8 cellular contexts compared by ENCODE assay signal in genomic region chr19:17332677-17333581, GRCh38. TPM values are rescaled to one million over a fixed set of nuclear protein-coding genes. Genes with fewer than 3 reads are reported as not detected.
DNase-seq lines count a peak whose midpoint lies in the region; ATAC-seq lines count a peak whose summit lies in the region.

No MANE protein-coding gene starts in this region.

- H3K9ac ChIP-seq in GM23248: no peak overlapping the region

- H3K9me3 Mint-ChIP-seq in CD4-positive, CD25-positive, alpha-beta regulatory T cell: no peaks in the 10 kb centered on the region
- H3K9me3 Mint-ChIP-seq in central memory CD8-positive, alpha-beta T cell: no peaks in the 10 kb centered on the region

- peaks cover 56% of the 10 kb centered on the region for H3K4me1 ChIP-seq in CD4-positive, CD25-positive, alpha-beta regulatory T cell (ENCODE audit: control insufficient read depth, insufficient read depth, low read length, poor library complexity, severe bottlenecking)
- H3K4me1 ChIP-seq in GM23248 (ENCODE audit: insufficient read depth): peaks cover 7% of the 10 kb centered on the region; the same call in 1 of the 2 replicates

- no peak overlapping the region for H3K27ac ChIP-seq in CD4-positive, CD25-positive, alpha-beta regulatory T cell (ENCODE audit: insufficient read depth, low read length, poor library complexity, severe bottlenecking)
- no peak overlapping the region for H3K27ac ChIP-seq in GM23248

- peak overlapping the region; percentile 65 to 88 (median 79) for H3K4me3 Mint-ChIP-seq in CD4-positive, CD25-positive, alpha-beta regulatory T cell
- peak overlapping the region; percentile 38 for H3K4me3 Mint-ChIP-seq in central memory CD8-positive, alpha-beta T cell

- in situ Hi-C loops in GM23248 (cut with MboI): no loop called here

- H3K4me3 ChIP-seq in CD4-positive, CD25-positive, alpha-beta regulatory T cell (ENCODE audit: low read depth, low read length): no peak overlapping the region
- H3K4me3 ChIP-seq in GM23248: no peak overlapping the region

- no peaks in the 10 kb centered on the region for H3K79me2 ChIP-seq in GM23248 (ENCODE audit: insufficient read depth)

- 96% methylated on average over 45 of the region's 45 CpGs for WGBS in GM23248 (ENCODE audit: low coverage in 1 of 2, low lambda C conversion rate in 2 of 2, missing lambda C conversion rate in 2 of 2), 2 experiments

- no peaks in the 10 kb centered on the region for H3K9me3 ChIP-seq in CD4-positive, CD25-positive, alpha-beta regulatory T cell (ENCODE audit: control insufficient read depth in 2 of 2, low read length in 2 of 2)
- no peaks in the 10 kb centered on the region for H3K9me3 ChIP-seq in GM23248 (ENCODE audit: low read depth)

- H3K4me2 ChIP-seq in GM23248 (ENCODE audit: unreplicated experiment): no peak overlapping the region

- no peaks in the 10 kb centered on the region for H3K9me2 ChIP-seq in GM23248 (ENCODE audit: insufficient read depth)

- no peaks in the 10 kb centered on the region for H4K20me1 ChIP-seq in GM23248 (ENCODE audit: insufficient read depth)

- H3K27me3 ChIP-seq in CD4-positive, CD25-positive, alpha-beta regulatory T cell (ENCODE audit: control insufficient read depth, insufficient read depth, low read length): no peaks in the 10 kb centered on the region
- no peaks in the 10 kb centered on the region for H3K27me3 ChIP-seq in GM23248 (replicated peaks; ENCODE audit: insufficient read depth)

- no peaks in the 10 kb centered on the region for H3K36me3 ChIP-seq in CD4-positive, CD25-positive, alpha-beta regulatory T cell (ENCODE audit: control insufficient read depth, insufficient read depth, low read length)
- H3K36me3 ChIP-seq in GM23248 (ENCODE audit: low read depth): no peaks in the 10 kb centered on the region

- H3K27me3 Mint-ChIP-seq in CD4-positive, CD25-positive, alpha-beta regulatory T cell: peaks cover 9% of the 10 kb centered on the region
- no peaks in the 10 kb centered on the region for H3K27me3 Mint-ChIP-seq in central memory CD8-positive, alpha-beta T cell

- peaks cover 11% of the 10 kb centered on the region; the same call in 1 of the 2 replicates for H3F3A ChIP-seq in GM23248 (ENCODE audit: insufficient read depth)

- ATAC-seq in CD4-positive, CD25-positive, alpha-beta regulatory T cell (ENCODE audit: low read depth in 2 of 2): no peak
- no peak for ATAC-seq in central memory CD8-positive, alpha-beta T cell (replicated peaks; ENCODE audit: extremely low read depth, poor library complexity, severe bottlenecking)
- ATAC-seq in GM19324 (IDR thresholded peaks at IDR 0.05; ENCODE audit: low FRiP score, unreplicated experiment): no peak
- no peak for ATAC-seq in GM18868 (IDR thresholded peaks at IDR 0.05; ENCODE audit: unreplicated experiment)

- no peak overlapping the region for H2AFZ ChIP-seq in GM23248

- no peak overlapping the region for H3K27ac Mint-ChIP-seq in CD4-positive, CD25-positive, alpha-beta regulatory T cell
- no peak overlapping the region for H3K27ac Mint-ChIP-seq in central memory CD8-positive, alpha-beta T cell (ENCODE audit: low read depth)

- H3K36me3 Mint-ChIP-seq in CD4-positive, CD25-positive, alpha-beta regulatory T cell: no peaks in the 10 kb centered on the region
- peaks cover 4% of the 10 kb centered on the region for H3K36me3 Mint-ChIP-seq in central memory CD8-positive, alpha-beta T cell (ENCODE audit: insufficient read depth)

- peaks cover 5 to 50% (median 15%) of the 10 kb centered on the region in 4 donors for H3K4me1 Mint-ChIP-seq in CD4-positive, CD25-positive, alpha-beta regulatory T cell
- H3K4me1 Mint-ChIP-seq in central memory CD8-positive, alpha-beta T cell: peaks cover 40% of the 10 kb centered on the region

- peak in 1 of 3 donors; percentile 59 for DNase-seq in CD4-positive, CD25-positive, alpha-beta regulatory T cell
- peak; percentile 62 for DNase-seq in GM23248
- DNase-seq in RKO (ENCODE audit: low spot score): peak; percentile 82
- no peak for DNase-seq in central memory CD8-positive, alpha-beta T cell (ENCODE audit: low spot score in 2 of 2)
- DNase-seq in renal cortical epithelial cell (ENCODE audit: low read depth): peak; percentile 50
- no peak for DNase-seq in effector CD8-positive, alpha-beta T cell (lab: John Stamatoyannopoulos, UW)

RNA-seq across cellular contexts. Expression of gene ANO8, which starts 1.7 kb away (rescaled TPM):
- 17.8 TPM for total RNA-seq in CD4-positive, CD25-positive, alpha-beta regulatory T cell
- polyA plus RNA-seq in CD4-positive, CD25-positive, alpha-beta regulatory T cell: under 1 TPM in 3 of 4 donors, not detected in 1; 0.06 to 0.11 (median 0.08) TPM
- total RNA-seq in GM23248 (2014; rRNA removed; shearing (Covaris generic)): 2.8 and 4.0 TPM in 2 replicates
- 0.52 and 0.61 TPM in 2 replicates for polyA plus RNA-seq in GM23248 (2016; fragmentation: Nextera tagmentation; extraction: Ambion mirVana)
- 5.9 and 10.3 TPM in 2 replicates for total RNA-seq in renal cortical epithelial cell

RNA-seq across cellular contexts. Expression of gene GTPBP3, which starts 4.4 kb away (rescaled TPM):
- 26.1 TPM for total RNA-seq in CD4-positive, CD25-positive, alpha-beta regulatory T cell
- polyA plus RNA-seq in CD4-positive, CD25-positive, alpha-beta regulatory T cell: 1 to 10 TPM; 5.2 to 9.4 (median 8.7) TPM
- total RNA-seq in GM23248 (2014; rRNA removed; shearing (Covaris generic)): 11.4 and 14.8 TPM in 2 replicates
- polyA plus RNA-seq in GM23248 (2016; fragmentation: Nextera tagmentation; extraction: Ambion mirVana): 7.6 and 7.9 TPM in 2 replicates
- 19.6 and 22.4 TPM in 2 replicates for total RNA-seq in renal cortical epithelial cell

RNA-seq across cellular contexts. Expression of gene DDA1, which starts 23.6 kb away (rescaled TPM):
- 43.8 TPM for total RNA-seq in CD4-positive, CD25-positive, alpha-beta regulatory T cell
- 10 to 100 TPM; 26.7 to 38.6 (median 32.0) TPM for polyA plus RNA-seq in CD4-positive, CD25-positive, alpha-beta regulatory T cell
- 10.9 and 40.8 TPM in 2 replicates for total RNA-seq in GM23248 (2014; rRNA removed; shearing (Covaris generic))
- 87.8 and 96.9 TPM in 2 replicates for polyA plus RNA-seq in GM23248 (2016; fragmentation: Nextera tagmentation; extraction: Ambion mirVana)
- total RNA-seq in renal cortical epithelial cell: 30.3 and 36.3 TPM in 2 replicates

RNA-seq across cellular contexts. Expression of gene MRPL34, which starts 27.3 kb away (rescaled TPM):
- 37.1 TPM for total RNA-seq in CD4-positive, CD25-positive, alpha-beta regulatory T cell
- 100 to 1,000 TPM; 223 to 248 (median 236) TPM for polyA plus RNA-seq in CD4-positive, CD25-positive, alpha-beta regulatory T cell
- total RNA-seq in GM23248 (2014; rRNA removed; shearing (Covaris generic)): 14.7 and 23.0 TPM in 2 replicates
- polyA plus RNA-seq in GM23248 (2016; fragmentation: Nextera tagmentation; extraction: Ambion mirVana): 74.5 and 78.8 TPM in 2 replicates
- total RNA-seq in renal cortical epithelial cell: 54.2 and 57.8 TPM in 2 replicates

RNA-seq across cellular contexts. Expression of gene ABHD8, which starts 29.7 kb away (rescaled TPM):
- total RNA-seq in CD4-positive, CD25-positive, alpha-beta regulatory T cell: 5.1 TPM
- polyA plus RNA-seq in CD4-positive, CD25-positive, alpha-beta regulatory T cell: 1 to 10 TPM; 5.6 to 8.7 (median 6.4) TPM
- total RNA-seq in GM23248 (2014; rRNA removed; shearing (Covaris generic)): 10.9 and 19.1 TPM in 2 replicates
- polyA plus RNA-seq in GM23248 (2016; fragmentation: Nextera tagmentation; extraction: Ambion mirVana): 8.7 and 9.1 TPM in 2 replicates
- total RNA-seq in renal cortical epithelial cell: 11.8 and 19.4 TPM in 2 replicates

Comparison
In these comparisons a context has a peak if more than half of its experiments do, and no peak if none do; other contexts are left out.
1. DNase-seq: peak in GM23248 (single experiment), RKO (single experiment) and renal cortical epithelial cell (single experiment); none in central memory CD8-positive, alpha-beta T cell (0 of 2) and effector CD8-positive, alpha-beta T cell (single experiment).